In genomic region chr19:57888494-57889231, GRCh38 we compare ENCODE assay signal across 8 cellular contexts. TPM values are rescaled to one million over a fixed set of nuclear protein-coding genes. Genes with fewer than 3 reads are reported as not detected.
A peak's percentile ranks its signal among the peaks of the same experiment; 100 is the strongest.
DNase-seq lines count a peak whose midpoint lies in the region; ATAC-seq, FAIRE-seq and TF ChIP-seq lines count a peak whose summit lies in the region.

Gene ZNF814, minus strand, starts transcription at chr19:57889037. Its CDS starts 235 bp downstream, at chr19:57888802.

- H3K36me3 Mint-ChIP-seq in T-helper 1 cell treated with Interleukin-12 subunit alpha and Interleukin-12 subunit beta and Interleukin-4 antibody, amounts not matched to agents 30 μg/mL and 1 μg/mL, for 36 hours (ENCODE audit: low read depth) = peaks cover 40% of the 10 kb centered on the region
- peaks cover 52% of the 10 kb centered on the region for H3K36me3 Mint-ChIP-seq in type B pancreatic cell

- intact Hi-C loops in left ventricle myocardium superior (cut with micrococcal nuclease) = no loop called here
- intact Hi-C loops in posterior vena cava (cut with DNase I) = loop anchor here in 1 of 2 donors (5.0 kb wide), 1 partner anchor 1471 kb away; no protein-coding TSS in a partner anchor

- no peaks in the 10 kb centered on the region for H3K27me3 Mint-ChIP-seq in T-helper 1 cell treated with Interleukin-12 subunit alpha and Interleukin-12 subunit beta and Interleukin-4 antibody, amounts not matched to agents 30 μg/mL and 1 μg/mL, for 36 hours (ENCODE audit: low read depth)
- H3K27me3 Mint-ChIP-seq in type B pancreatic cell = no peaks in the 10 kb centered on the region

- in situ Hi-C loops in KBM-7 (cut with MboI; ENCODE audit: low pct_unique_long_range_greater_than_20kb, low sequenced_read_pairs) = no loop called here

- peak within 1 kb of the TSS; percentile 85 for H3K4me3 Mint-ChIP-seq in T-helper 1 cell treated with Interleukin-12 subunit alpha and Interleukin-12 subunit beta and Interleukin-4 antibody, amounts not matched to agents 30 μg/mL and 1 μg/mL, for 36 hours
- peak within 1 kb of the TSS; percentile 97 for H3K4me3 Mint-ChIP-seq in type B pancreatic cell

- peak within 1 kb of the TSS; percentile 60 for H3K27ac Mint-ChIP-seq in T-helper 1 cell treated with Interleukin-12 subunit alpha and Interleukin-12 subunit beta and Interleukin-4 antibody, amounts not matched to agents 30 μg/mL and 1 μg/mL, for 36 hours
- peak within 1 kb of the TSS; percentile 85 for H3K27ac Mint-ChIP-seq in type B pancreatic cell

- H3K4me1 Mint-ChIP-seq in T-helper 1 cell treated with Interleukin-12 subunit alpha and Interleukin-12 subunit beta and Interleukin-4 antibody, amounts not matched to agents 30 μg/mL and 1 μg/mL, for 36 hours (ENCODE audit: low read depth) = peaks cover 9% of the 10 kb centered on the region
- peaks cover 22% of the 10 kb centered on the region for H3K4me1 Mint-ChIP-seq in type B pancreatic cell (ENCODE audit: unreplicated experiment)

- H3K9me3 Mint-ChIP-seq in T-helper 1 cell treated with Interleukin-12 subunit alpha and Interleukin-12 subunit beta and Interleukin-4 antibody, amounts not matched to agents 30 μg/mL and 1 μg/mL, for 36 hours = peaks cover 64% of the 10 kb centered on the region
- peaks cover 22% of the 10 kb centered on the region for H3K9me3 Mint-ChIP-seq in type B pancreatic cell

- TF ChIP-seq CTCF in type B pancreatic cell (conservative IDR thresholded peaks at IDR 0.05) = peak; percentile 69

- peak; percentile 87 for ATAC-seq in HG03175 (IDR thresholded peaks at IDR 0.05; ENCODE audit: unreplicated experiment)
- peak; percentile 92 for ATAC-seq in left ventricle myocardium superior

- FAIRE-seq in GM12891 (lab: Jason Lieb, UNC) = peak; percentile 93

- peak; percentile 51 for DNase-seq in GM12891 (ENCODE audit: insufficient read length, low spot score)
- DNase-seq in amniotic stem cell (lab: John Stamatoyannopoulos, UW) = peak; percentile 73
- DNase-seq in left ventricle myocardium superior = peak; percentile 90
- DNase-seq in posterior vena cava (ENCODE audit: low spot score) = peak; percentile 92
- DNase-seq in type B pancreatic cell (ENCODE audit: extremely low spot score, unreplicated experiment) = peak; percentile 90
- no peak for DNase-seq in KBM-7

- peak; percentile 80 for TF ChIP-seq POLR2A in GM12891 (IDR thresholded peaks at IDR 0.05; ENCODE audit: low read depth, low read length)

TF ChIP-seq in GM12891, 5 proteins besides CTCF, POLR2A, EP300 and RAD21:
- TF ChIP-seq SPI1 (IDR thresholded peaks at IDR 0.05; ENCODE audit: low read depth, low read length) = no peak
- peak; percentile 69 for TF ChIP-seq POLR2AphosphoS5 (IDR thresholded peaks at IDR 0.05; ENCODE audit: low read depth, low read length)
- TF ChIP-seq TAF1 (IDR thresholded peaks at IDR 0.05; ENCODE audit: low read depth, low read length) = peak; percentile 53

RNA-seq across cellular contexts. Expression of gene ZNF814, which starts in this region (rescaled TPM):
- polyA plus RNA-seq in GM12891 (2012; ENCODE audit: low read depth, missing spikeins) = 10.3 TPM
- total RNA-seq in left ventricle myocardium superior (14.1 TPM), posterior vena cava (10 to 100 TPM; 10.7 to 13.3 TPM), type B pancreatic cell (ENCODE audit: low replicate concordance) (28.2 and 38.3 TPM in 2 replicates)
